20 cellular contexts compared by ENCODE assay signal in genomic region chr20:41362748-41363140, GRCh38. TPM values are rescaled to one million over a fixed set of nuclear protein-coding genes. Genes with fewer than 3 reads are reported as not detected.
"Had no signal": no experiment of that assay in that cellular context is flagged by ENCODE, and none has a peak within 500 bp of the region (broad histone marks: within the 10 kb centered on the region; RNA-seq: fewer than 3 reads in every experiment).

No MANE protein-coding gene starts in this region.

- DNase-seq: KBM-7, MV-4-11, NCI-H1048, NCI-H1417 treated with DMSO at 0.1 percent for 48 hours, NCI-H146, NCI-H1694 treated with DMSO at 0.1 percent for 48 hours, NCI-H1930, NCI-H2081, NCI-H2107, NCI-H2171, NCI-H226, NCI-H446, NCI-H524 treated with DMSO at 0.1 percent for 48 hours, NCI-H774, T-helper 1 cell had no signal

- ATAC-seq: Panc1, SK-N-SH treated with all-trans-retinoic acid at 6 μM for 48 hours had no signal

- H3K27ac ChIP-seq: HL-60 had no signal

RNA-seq across cellular contexts. Expression of gene EMILIN3, which starts 3.9 kb away (rescaled TPM):
- total RNA-seq: LHCN-M2, MCF 10A had no signal
